17 cellular contexts compared by ENCODE assay signal in the genomic region with DNA sequence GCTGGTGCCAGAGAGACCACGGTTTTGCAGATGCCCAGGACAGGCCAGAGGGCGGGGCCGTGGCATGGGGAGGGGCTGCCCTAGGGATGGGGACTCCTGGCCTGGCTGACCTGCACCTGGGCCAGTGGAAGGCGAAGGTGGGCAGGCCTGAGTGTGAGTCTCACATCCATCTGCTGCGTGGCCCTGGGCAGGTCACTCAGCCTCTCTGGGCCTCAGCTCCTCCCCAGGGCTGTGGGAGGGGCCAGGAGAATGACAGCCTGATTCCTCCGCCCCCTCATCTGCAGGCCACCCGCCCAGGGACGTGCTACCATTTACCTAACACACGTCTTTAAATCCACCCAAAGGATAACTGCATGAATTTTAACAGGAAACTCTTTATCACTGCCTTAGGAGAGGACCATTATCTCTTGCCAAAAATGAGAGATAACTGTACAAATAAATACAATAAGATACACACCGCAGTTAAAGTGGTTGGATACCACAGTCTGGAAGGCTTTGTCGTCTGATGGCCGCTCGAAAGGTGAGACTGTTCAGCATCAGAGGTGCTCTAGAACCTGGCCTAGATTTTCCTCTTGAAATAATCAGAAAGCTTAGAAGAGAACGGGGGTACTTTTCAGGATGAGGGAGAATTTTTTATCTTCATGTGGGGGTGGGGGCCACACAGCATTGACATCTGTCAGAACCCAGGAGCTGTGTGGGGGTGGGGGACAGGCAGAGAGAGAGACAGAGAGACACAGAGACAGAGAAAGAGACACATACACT.
DNase-seq lines count a peak whose midpoint lies in the region; ATAC-seq, FAIRE-seq and TF ChIP-seq lines count a peak whose summit lies in the region.
"Had no signal": no experiment of that assay in that cellular context is flagged by ENCODE, and none has a peak within 500 bp of the region (broad histone marks: within the 10 kb centered on the region; RNA-seq: fewer than 3 reads in every experiment).

No MANE protein-coding gene starts in this region.

- peaks cover 4% of the 10 kb centered on the region for H3K9me3 Mint-ChIP-seq in activated CD8-positive, alpha-beta memory T cell treated with anti-CD3 and anti-CD28 coated beads, Interleukin-2, amount 10 ng/mL, durations not matched to agents 7 days and 5 days (ENCODE audit: low read depth)

- H3K79me2 ChIP-seq in H1 (ENCODE audit: control insufficient read depth in 1 of 2, insufficient read depth in 2 of 2, low read length in 2 of 2), result no peaks in the 10 kb centered on the region
- H3K79me2 ChIP-seq: hepatocyte had no signal

- no peak overlapping the region for H2BK15ac ChIP-seq in H1 (ENCODE audit: low read length)

- no peaks in the 10 kb centered on the region for H3K4me1 Mint-ChIP-seq in activated CD8-positive, alpha-beta memory T cell treated with anti-CD3 and anti-CD28 coated beads, Interleukin-2, amount 10 ng/mL, durations not matched to agents 7 days and 5 days

- H3K27ac ChIP-seq in Panc1 (ENCODE audit: low read length), result no peak overlapping the region
- no peak overlapping the region for H3K27ac ChIP-seq in H1 (ENCODE audit: low read depth, low read length)
- no peak overlapping the region for H3K27ac ChIP-seq in spleen
- H3K27ac ChIP-seq: hepatocyte, HL-60, testis, WERI-Rb-1 had no signal

- H3K14ac ChIP-seq in H1 (ENCODE audit: insufficient read length), result no peak overlapping the region

- H3K9me3 ChIP-seq in Panc1 (ENCODE audit: control insufficient read depth, insufficient read depth, low read depth, low read length) (no peaks in the 10 kb centered on the region), H1 (ENCODE audit: insufficient read depth in 2 of 2, low read depth in 1 of 2, low read length in 1 of 2) (no peaks in the 10 kb centered on the region; a peak in 1 of 4 replicates), spleen (no peaks in the 10 kb centered on the region)
- H3K9me3 ChIP-seq: testis had no signal

- no peak overlapping the region for H2AK5ac ChIP-seq in H1 (ENCODE audit: low read depth, low read length)

- H3K4ac ChIP-seq in H1 (replicated peaks; ENCODE audit: insufficient read length, low read depth, low read length), result no peak overlapping the region

- no peaks in the 10 kb centered on the region; the same call in 1 of the 2 replicates for H3K23me2 ChIP-seq in H1 (ENCODE audit: low read depth, low read length)

- DNase-seq in activated CD8-positive, alpha-beta memory T cell treated with anti-CD3 and anti-CD28 coated beads, Interleukin-2, amount 10 ng/mL, durations not matched to agents 7 days and 5 days, result no peak
- no peak for DNase-seq in activated CD8-positive, alpha-beta memory T cell treated with anti-CD3 and anti-CD28 coated beads, Interleukin-2, amount 50 U/mL, for 48 hours
- no peak for DNase-seq in Panc1 (ENCODE audit: low read depth, low spot score)
- no peak for DNase-seq in H1 (ENCODE audit: low read depth in 1 of 2, low spot score in 2 of 2)
- DNase-seq in spleen, result peak; percentile 69
- no peak for DNase-seq in activated CD4-positive, CD25-positive, alpha-beta regulatory T cell (lab: John Stamatoyannopoulos, UW)
- no peak for DNase-seq in amygdala (lab: John Stamatoyannopoulos, UW)
- no peak for DNase-seq in AG08396 (ENCODE audit: low spot score)
- DNase-seq: activated T-cell treated with anti-CD3 and anti-CD28 coated beads for 4 hours, NCI-H1694, OCI-M1, testis, WERI-Rb-1 had no signal

- H2BK20ac ChIP-seq in H1 (ENCODE audit: low read length), result no peak overlapping the region

- WGBS in H1 (ENCODE audit: extremely low coverage in 1 of 2, insufficient coverage in 1 of 2, insufficient read length in 1 of 2, insufficient replicate concordance in 2 of 2, low coverage in 1 of 2, low lambda C conversion rate in 2 of 2, missing lambda C conversion rate in 1 of 2), 2 experiments, result 86% methylated on average over 13 of the region's 14 CpGs; no CpG with 5 or more reads in 1 of the 2 experiments
- 67 to 80% (median 76%) methylated on average over 9 to 14 of the region's 14 CpGs for WGBS in spleen, 5 donors

- no peaks in the 10 kb centered on the region for H3K36me3 Mint-ChIP-seq in activated CD8-positive, alpha-beta memory T cell treated with anti-CD3 and anti-CD28 coated beads, Interleukin-2, amount 10 ng/mL, durations not matched to agents 7 days and 5 days

- TF ChIP-seq EP300 in H1 (IDR thresholded peaks at IDR 0.05; ENCODE audit: borderline replicate concordance in 1 of 2, low read depth in 2 of 2, low read length in 2 of 2), result no peak

- H3K23ac ChIP-seq in H1 (ENCODE audit: insufficient read length), result no peak overlapping the region

- no peak overlapping the region for H3K9ac ChIP-seq in H1 (replicated peaks in 1 of 4; ENCODE audit: extremely low read depth in 1 of 4, low read depth in 3 of 4, low read length in 3 of 4)

- no peak for TF ChIP-seq POLR2A in H1 (IDR thresholded peaks at IDR 0.05; ENCODE audit: control extremely low read depth in 1 of 2, low read depth in 2 of 2, low read length in 2 of 2)
- TF ChIP-seq POLR2A in spleen (IDR thresholded peaks at IDR 0.05), result no peak

- no peaks in the 10 kb centered on the region for H3K27me3 Mint-ChIP-seq in activated CD8-positive, alpha-beta memory T cell treated with anti-CD3 and anti-CD28 coated beads, Interleukin-2, amount 10 ng/mL, durations not matched to agents 7 days and 5 days

- no peak for TF ChIP-seq RAD21 in H1 (IDR thresholded peaks at IDR 0.05 in 1 of 2, conservative IDR thresholded peaks at IDR 0.05 in 1 of 2; ENCODE audit: low read depth in 2 of 2, low read length in 2 of 2)

- no peak overlapping the region for H4K5ac ChIP-seq in H1 (ENCODE audit: insufficient read length, low read depth, low read length)

- no peak overlapping the region for H3K18ac ChIP-seq in H1 (ENCODE audit: extremely low read depth, low read length)

- FAIRE-seq in H1 (lab: Jason Lieb, UNC), result no peak
- FAIRE-seq: G401.6 had no signal

- no peak overlapping the region for H2BK120ac ChIP-seq in H1 (replicated peaks; ENCODE audit: low read depth, low read length)

- no peaks in the 10 kb centered on the region; the same call in 1 of the 2 replicates for H3K27me3 ChIP-seq in Panc1 (ENCODE audit: control insufficient read depth, insufficient read depth, low read length)
- H3K27me3 ChIP-seq in H1 (replicated peaks in 1 of 4; ENCODE audit: control insufficient read depth in 3 of 4, extremely low read depth in 1 of 4, insufficient read depth in 3 of 4, low read length in 3 of 4), result peaks cover 0 to 7% (median 4%) of the 10 kb centered on the region in 4 experiments; a peak in 4 of 7 replicates
- no peaks in the 10 kb centered on the region for H3K27me3 ChIP-seq in spleen (replicated peaks in 1 of 7)
- H3K27me3 ChIP-seq: hepatocyte, testis had no signal

- no peak overlapping the region for H3K4me2 ChIP-seq in H1 (ENCODE audit: insufficient read depth in 1 of 2, low read depth in 2 of 2, low read length in 2 of 2)
- H3K4me2 ChIP-seq: hepatocyte had no signal

- H2BK5ac ChIP-seq in H1 (ENCODE audit: low read depth, low read length), result no peak overlapping the region

- H3K56ac ChIP-seq in H1 (replicated peaks; ENCODE audit: insufficient read length, low read depth, low read length), result no peak overlapping the region

- H3K4me1 ChIP-seq in Panc1 (ENCODE audit: control insufficient read depth, insufficient read depth, low read length), result no peaks in the 10 kb centered on the region
- H3K4me1 ChIP-seq in H1 (replicated peaks in 1 of 4; ENCODE audit: control insufficient read depth in 3 of 4, insufficient read depth in 4 of 4, low read length in 3 of 4), result no peaks in the 10 kb centered on the region
- H3K4me1 ChIP-seq in spleen, result peaks cover 0 to 31% (median 9%) of the 10 kb centered on the region in 6 donors
- H3K4me1 ChIP-seq: testis had no signal

- H4K20me1 ChIP-seq in H1 (replicated peaks in 1 of 2; ENCODE audit: control insufficient read depth in 1 of 2, insufficient read depth in 2 of 2, low read length in 2 of 2), result no peaks in the 10 kb centered on the region

- H3K36me3 ChIP-seq in Panc1 (ENCODE audit: control insufficient read depth, insufficient read depth, low read length), result no peaks in the 10 kb centered on the region
- H3K36me3 ChIP-seq in H1 (ENCODE audit: control insufficient read depth in 2 of 4, insufficient read depth in 4 of 4, low read length in 3 of 4), result no peaks in the 10 kb centered on the region
- no peaks in the 10 kb centered on the region for H3K36me3 ChIP-seq in spleen
- H3K36me3 ChIP-seq: WERI-Rb-1 had no signal

- H3K4me3 ChIP-seq in Panc1 (ENCODE audit: low read depth in 2 of 2, low read length in 2 of 2) (no peak overlapping the region), H1 (ENCODE audit: extremely low read depth in 1 of 4, insufficient read depth in 2 of 4, low read depth in 3 of 4, low read length in 4 of 4) (no peak overlapping the region), spleen (no peak overlapping the region)
- H3K4me3 ChIP-seq: hepatocyte, testis had no signal

- peak; percentile 49 for ATAC-seq in activated CD8-positive, alpha-beta memory T cell treated with anti-CD3 and anti-CD28 coated beads, Interleukin-2, amount 10 ng/mL, durations not matched to agents 7 days and 5 days
- ATAC-seq in Panc1, result peak; percentile 82
- ATAC-seq: esophagus mucosa had no signal

- H2BK12ac ChIP-seq in H1 (ENCODE audit: low read depth, low read length), result no peak overlapping the region

- H3K27ac Mint-ChIP-seq in activated CD8-positive, alpha-beta memory T cell treated with anti-CD3 and anti-CD28 coated beads, Interleukin-2, amount 10 ng/mL, durations not matched to agents 7 days and 5 days, result no peak overlapping the region

- H3K79me1 ChIP-seq in H1 (ENCODE audit: low read depth, low read length), result no peaks in the 10 kb centered on the region

- CTCF ChIA-PET in activated CD8-positive, alpha-beta memory T cell treated with anti-CD3 and anti-CD28 coated beads, Interleukin-2, amount 10 ng/mL, durations not matched to agents 7 days and 5 days (lab: Charles Lee), result no interaction called here
- CTCF ChIA-PET in Panc1 (lab: Charles Lee) (no interaction called here), H1 (lab: Charles Lee; ENCODE audit: partially characterized antibody) (no interaction called here)

- peak overlapping the region; percentile 5; the same call in 1 of the 2 replicates for H4K8ac ChIP-seq in H1 (ENCODE audit: extremely low read depth, insufficient read depth, low read length)

- H3K4me3 Mint-ChIP-seq in activated CD8-positive, alpha-beta memory T cell treated with anti-CD3 and anti-CD28 coated beads, Interleukin-2, amount 10 ng/mL, durations not matched to agents 7 days and 5 days, result no peak overlapping the region

- H4K91ac ChIP-seq in H1 (replicated peaks; ENCODE audit: insufficient read length, low read length), result no peak overlapping the region

- TF ChIP-seq CTCF in Panc1 (IDR thresholded peaks at IDR 0.05) (no peak), H1 (IDR thresholded peaks at IDR 0.05; ENCODE audit: control extremely low read depth in 1 of 3, insufficient read depth in 1 of 3, low read depth in 1 of 3, low read length in 3 of 3) (no peak), spleen (IDR thresholded peaks at IDR 0.05 in 8 of 11, conservative IDR thresholded peaks at IDR 0.05 in 3 of 11) (no peak)

- POLR2A ChIA-PET in Panc1 (lab: Charles Lee) (no interaction called here), H1 (lab: Charles Lee; ENCODE audit: partially characterized antibody) (no interaction called here)

- BruUV-seq in Panc1 (replicated peaks; lab: Mats Ljungman, UMichigan), result no TSS peak

- intact Hi-C loops in Panc1 (cut with micrococcal nuclease; ENCODE audit: unreplicated experiment), result no loop called here
- intact Hi-C loops in spleen (cut with DNase I; ENCODE audit: low total_unique reads), result no loop called here

- in situ Hi-C loops in Panc1 (cut with HindIII; ENCODE audit: low pct_unique_long_range_greater_than_20kb, low sequenced_read_pairs), result no loop called here

- H2AFZ ChIP-seq in H1 (ENCODE audit: low read length), result no peak overlapping the region
- H2AFZ ChIP-seq: hepatocyte had no signal
